23 cellular contexts compared by ENCODE assay signal in genomic region chr11:35558468-35558867, GRCh38. TPM values are rescaled to one million over a fixed set of nuclear protein-coding genes. Genes with fewer than 3 reads are reported as not detected.
DNase-seq lines count a peak whose midpoint lies in the region; TF ChIP-seq lines count a peak whose summit lies in the region.
"Had no signal": no experiment of that assay in that cellular context is flagged by ENCODE, and none has a peak within 500 bp of the region (broad histone marks: within the 10 kb centered on the region; RNA-seq: fewer than 3 reads in every experiment).

No MANE protein-coding gene starts in this region.

- H3K27me3 ChIP-seq in mesenchymal stem cell (ENCODE audit: control insufficient read depth in 1 of 2, insufficient read depth in 1 of 2, low read length in 2 of 2) (peaks cover 0 to 18% of the 10 kb centered on the region in 2 experiments), suprapubic skin (no peaks in the 10 kb centered on the region)
- H3K27me3 ChIP-seq: BLaER1, SJSA1, uterus had no signal

- no peak overlapping the region for H4K8ac ChIP-seq in mesenchymal stem cell (ENCODE audit: low read length)

- H2BK5ac ChIP-seq in mesenchymal stem cell (ENCODE audit: low read depth, low read length, poor library complexity, severe bottlenecking): no peak overlapping the region

- WGBS in mesenchymal stem cell: 64% methylated on average over 3 of the region's 3 CpGs
- 20% methylated on average over 3 of the region's 3 CpGs for WGBS in suprapubic skin

- H3K36me3 ChIP-seq in mesenchymal stem cell (ENCODE audit: control insufficient read depth in 1 of 2, insufficient read depth in 2 of 2, low read depth in 1 of 2, low read length in 2 of 2): no peaks in the 10 kb centered on the region
- no peaks in the 10 kb centered on the region for H3K36me3 ChIP-seq in suprapubic skin
- H3K36me3 ChIP-seq: BLaER1, SJSA1, uterus had no signal

- no peak overlapping the region for H2AFZ ChIP-seq in mesenchymal stem cell (ENCODE audit: low read depth, low read length)

- H3K4me1 ChIP-seq in mesenchymal stem cell (ENCODE audit: control insufficient read depth, insufficient read depth, low read depth, low read length): peaks cover 4% of the 10 kb centered on the region
- H3K4me1 ChIP-seq in suprapubic skin: peaks cover 3% of the 10 kb centered on the region
- H3K4me1 ChIP-seq: BLaER1, uterus had no signal

- peak; percentile 7 for DNase-seq in DMS53 (lab: John Stamatoyannopoulos, UW)
- DNase-seq in DMS53 treated with DMSO at 0.1 percent for 48 hours (lab: John Stamatoyannopoulos, UW; ENCODE audit: unreplicated experiment): no peak
- DNase-seq in fibroblast of mammary gland (ENCODE audit: low read depth): peak; percentile 28
- peak; percentile 93 for DNase-seq in mesenchymal stem cell
- DNase-seq in suprapubic skin (ENCODE audit: low spot score in 2 of 2): no peak
- DNase-seq in NCI-H1092 treated with DMSO at 0.1 percent for 48 hours (lab: John Stamatoyannopoulos, UW): no peak
- DNase-seq in NCI-H526 treated with DMSO at 0.1 percent for 48 hours (lab: John Stamatoyannopoulos, UW): no peak
- no peak for DNase-seq in effector CD4-positive, alpha-beta T cell
- DNase-seq: activated CD4-positive, alpha-beta T cell treated with anti-CD3 and anti-CD28 coated beads, Interleukin-2, amount 10 ng/mL, durations not matched to agents 7 days and 5 days; activated effector memory CD4-positive, alpha-beta T cell treated with anti-CD3 and anti-CD28 coated beads, Interleukin-2, amount 50 U/mL, for 16 hours; amniotic stem cell; effector memory CD8-positive, alpha-beta T cell; islet precursor cell; Karpas-422; naive thymus-derived CD8-positive, alpha-beta T cell; NCI-H1105; NCI-H2029 treated with DMSO at 0.1 percent for 48 hours; posterior cingulate gyrus; uterus had no signal

- no peaks in the 10 kb centered on the region for H3K79me1 ChIP-seq in mesenchymal stem cell (replicated peaks; ENCODE audit: low read length, poor library complexity, severe bottlenecking)

- H3K4me3 ChIP-seq in fibroblast of mammary gland (ENCODE audit: control insufficient read depth, low read depth, low read length) (no peak overlapping the region), mesenchymal stem cell (ENCODE audit: insufficient read depth in 1 of 2, low read depth in 1 of 2, low read length in 2 of 2) (no peak overlapping the region), suprapubic skin (no peak overlapping the region)
- H3K4me3 ChIP-seq: BLaER1, SJSA1, uterus had no signal

- no peak overlapping the region for H3K18ac ChIP-seq in mesenchymal stem cell (ENCODE audit: low read depth in 1 of 2, low read length in 2 of 2)

- H2AK5ac ChIP-seq in mesenchymal stem cell (ENCODE audit: low read length, severe bottlenecking): no peak overlapping the region

- no peak overlapping the region for H3K23ac ChIP-seq in mesenchymal stem cell (ENCODE audit: low read length in 2 of 2)

- H3K4ac ChIP-seq in mesenchymal stem cell (ENCODE audit: low read depth in 1 of 2, low read length in 2 of 2): no peak overlapping the region

- H2BK120ac ChIP-seq in mesenchymal stem cell (ENCODE audit: low read depth, low read length): no peak overlapping the region

- no peak overlapping the region for H3K9ac ChIP-seq in mesenchymal stem cell (ENCODE audit: low read length)
- H3K9ac ChIP-seq: BLaER1 had no signal

- H3K9me3 ChIP-seq in mesenchymal stem cell (ENCODE audit: control insufficient read depth, low read length) (no peaks in the 10 kb centered on the region), suprapubic skin (no peaks in the 10 kb centered on the region)
- H3K9me3 ChIP-seq: BLaER1, SJSA1, uterus had no signal

- H2BK15ac ChIP-seq in mesenchymal stem cell (ENCODE audit: low read depth, poor library complexity, severe bottlenecking): no peak overlapping the region

- H2BK12ac ChIP-seq in mesenchymal stem cell (ENCODE audit: low read length in 2 of 2): no peak overlapping the region

- no peak for TF ChIP-seq POLR2A in suprapubic skin (IDR thresholded peaks at IDR 0.05)

- no peak overlapping the region for H3K14ac ChIP-seq in mesenchymal stem cell (ENCODE audit: low read length in 2 of 2)

- no peak for TF ChIP-seq EP300 in suprapubic skin (IDR thresholded peaks at IDR 0.05)

- H3K27ac ChIP-seq in mesenchymal stem cell (ENCODE audit: low read length, poor library complexity, severe bottlenecking) (no peak overlapping the region), suprapubic skin (peak overlapping the region; percentile 53)
- H3K27ac ChIP-seq: 22Rv1, BLaER1, SJSA1, uterus, VCaP had no signal

- H3K4me2 ChIP-seq in mesenchymal stem cell (ENCODE audit: low read length, poor library complexity, severe bottlenecking): no peak overlapping the region
- H3K4me2 ChIP-seq: BLaER1 had no signal

- TF ChIP-seq CTCF in fibroblast of mammary gland (conservative IDR thresholded peaks at IDR 0.05; ENCODE audit: control insufficient read depth, insufficient read depth, low read depth, low read length): no peak
- no peak for TF ChIP-seq CTCF in suprapubic skin (IDR thresholded peaks at IDR 0.05)

- H4K91ac ChIP-seq in mesenchymal stem cell (ENCODE audit: low read length): no peak overlapping the region

RNA-seq across cellular contexts. Expression of gene PAMR1, which starts 33.1 kb away (rescaled TPM):
- 79.7 TPM for polyA plus RNA-seq in mesenchymal stem cell (2013, experiment 1 of 2)
- polyA plus RNA-seq in mesenchymal stem cell (2013, experiment 2 of 2): 80.3 TPM
- 10 to 100 TPM; 13.3 to 25.8 (median 14.6) TPM for total RNA-seq in suprapubic skin
- total RNA-seq: activated CD4-positive, alpha-beta T cell treated with anti-CD3 and anti-CD28 coated beads, Interleukin-2, amount 10 ng/mL, durations not matched to agents 7 days and 5 days; naive thymus-derived CD8-positive, alpha-beta T cell had no signal
- polyA plus RNA-seq: naive thymus-derived CD8-positive, alpha-beta T cell had no signal

RNA-seq across cellular contexts. Expression of gene FJX1, which starts 59.8 kb away (rescaled TPM):
- polyA plus RNA-seq in mesenchymal stem cell (2013, experiment 1 of 2): 6.1 TPM
- polyA plus RNA-seq in mesenchymal stem cell (2013, experiment 2 of 2): 6.3 TPM
- 10 to 100 TPM; 16.8 to 29.9 (median 22.9) TPM for total RNA-seq in suprapubic skin
- total RNA-seq: naive thymus-derived CD8-positive, alpha-beta T cell had no signal

Comparison
In these comparisons a context has a peak if more than half of its experiments do, and no peak if none do; other contexts are left out.
1. DNase-seq: peak in DMS53 (single experiment), fibroblast of mammary gland (single experiment) and mesenchymal stem cell (single experiment); none in DMS53 treated with DMSO at 0.1 percent for 48 hours (single experiment), suprapubic skin (0 of 2), NCI-H1092 treated with DMSO at 0.1 percent for 48 hours (single experiment), NCI-H526 treated with DMSO at 0.1 percent for 48 hours (single experiment) and effector CD4-positive, alpha-beta T cell (single experiment).